ENCODE assay signal across 8 cellular contexts in genomic region chrX:50903387-50904027, GRCh38. TPM values are rescaled to one million over a fixed set of nuclear protein-coding genes. Genes with fewer than 3 reads are reported as not detected.
A peak's percentile ranks its signal among the peaks of the same experiment; 100 is the strongest.
DNase-seq lines count a peak whose midpoint lies in the region; FAIRE-seq and TF ChIP-seq lines count a peak whose summit lies in the region.

No MANE protein-coding gene starts in this region.

- DNase-seq in AG09309 (ENCODE audit: low read depth) = no peak
- peak; percentile 11 for DNase-seq in GM12891 (ENCODE audit: insufficient read length, low spot score)
- peak; percentile 39 for DNase-seq in NB4 (ENCODE audit: low read depth)
- DNase-seq in medulla oblongata (ENCODE audit: extremely low spot score) = peak; percentile 72
- no peak for DNase-seq in NCI-H187 (lab: John Stamatoyannopoulos, UW)
- DNase-seq in DMS79 treated with DMSO at 0.1 percent for 48 hours (lab: John Stamatoyannopoulos, UW) = no peak
- DNase-seq in NCI-H226 = no peak

- peak; percentile 61 for TF ChIP-seq CTCF in AG09309 (IDR thresholded peaks at IDR 0.05; ENCODE audit: control insufficient read depth, insufficient read depth, low read depth, low read length, missing control alignments)
- TF ChIP-seq CTCF in NB4 (IDR thresholded peaks at IDR 0.05; ENCODE audit: low read depth, low read length) = peak; percentile 42

- FAIRE-seq in GM12891 (lab: Jason Lieb, UNC) (no peak), colon (lab: Jason Lieb, UNC) (peak; percentile 14)

- H3K4me3 ChIP-seq in AG09309 (ENCODE audit: control insufficient read depth, low read depth, low read length) = no peak overlapping the region
- no peak overlapping the region for H3K4me3 ChIP-seq in NB4 (ENCODE audit: low read depth, low read length)

- TF ChIP-seq POLR2A in GM12891 (IDR thresholded peaks at IDR 0.05; ENCODE audit: low read depth, low read length) (no peak), NB4 (IDR thresholded peaks at IDR 0.05; ENCODE audit: extremely low read depth, insufficient read length) (no peak)

TF ChIP-seq in GM12891, 5 proteins besides CTCF, POLR2A, EP300 and RAD21:
- TF ChIP-seq TAF1 (IDR thresholded peaks at IDR 0.05; ENCODE audit: low read depth, low read length) = no peak
- TF ChIP-seq SPI1 (IDR thresholded peaks at IDR 0.05; ENCODE audit: low read depth, low read length) = no peak
- TF ChIP-seq PAX5 (IDR thresholded peaks at IDR 0.05; ENCODE audit: insufficient read depth, low read length, severe bottlenecking) = no peak
- TF ChIP-seq POU2F2 (IDR thresholded peaks at IDR 0.05; ENCODE audit: low read depth, low read length) = no peak
- TF ChIP-seq POLR2AphosphoS5 (IDR thresholded peaks at IDR 0.05; ENCODE audit: low read depth, low read length) = no peak
TF ChIP-seq in GM12891: peak in this region for 0.

RNA-seq across cellular contexts. Expression of gene BMP15, which starts 7.0 kb away (rescaled TPM):
- not detected for polyA plus RNA-seq in GM12891 (2012; ENCODE audit: low read depth, missing spikeins)

Comparison
In these comparisons a context has a peak if more than half of its experiments do, and no peak if none do; other contexts are left out.
1. DNase-seq: peak in GM12891 (single experiment), NB4 (single experiment) and medulla oblongata (single experiment); none in AG09309 (single experiment), NCI-H187 (0 of 2), DMS79 treated with DMSO at 0.1 percent for 48 hours (single experiment) and NCI-H226 (single experiment).